ENCODE assay signal across 8 cellular contexts in genomic region chr12:65171073-65171472, GRCh38. TPM values are rescaled to one million over a fixed set of nuclear protein-coding genes. Genes with fewer than 3 reads are reported as not detected.
A peak's percentile ranks its signal among the peaks of the same experiment; 100 is the strongest.
DNase-seq lines count a peak whose midpoint lies in the region; ATAC-seq and TF ChIP-seq lines count a peak whose summit lies in the region.

No MANE protein-coding gene starts in this region.

- H3K9me3 ChIP-seq in thymus (ENCODE audit: control insufficient read depth), result no peaks in the 10 kb centered on the region

- H3K4me1 ChIP-seq in thymus (ENCODE audit: control insufficient read depth, insufficient read depth, low read length), result peaks cover 16% of the 10 kb centered on the region

- H3K27me3 ChIP-seq in kidney epithelial cell (ENCODE audit: control insufficient read depth, insufficient read depth, low read length), result no peaks in the 10 kb centered on the region
- H3K27me3 ChIP-seq in thymus (ENCODE audit: control insufficient read depth, insufficient read depth), result no peaks in the 10 kb centered on the region

- no peaks in the 10 kb centered on the region for H3K9me3 Mint-ChIP-seq in activated CD8-positive, alpha-beta memory T cell treated with anti-CD3 and anti-CD28 coated beads, Interleukin-2, amount 10 ng/mL, durations not matched to agents 7 days and 5 days (ENCODE audit: low read depth)
- no peaks in the 10 kb centered on the region for H3K9me3 Mint-ChIP-seq in activated naive CD8-positive, alpha-beta T cell treated with anti-CD3 and anti-CD28 coated beads, Interleukin-2, amount 10 ng/mL, durations not matched to agents 7 days and 5 days

- no peak overlapping the region for H3K27ac ChIP-seq in thymus (ENCODE audit: low read depth)

- TF ChIP-seq CTCF in kidney epithelial cell (IDR thresholded peaks at IDR 0.05; ENCODE audit: insufficient read depth, low read length, poor library complexity, severe bottlenecking), result no peak

- peak overlapping the region; percentile 97 for H3K4me3 ChIP-seq in kidney epithelial cell (ENCODE audit: low read depth, low read length)
- peak overlapping the region; percentile 92 for H3K4me3 ChIP-seq in thymus (ENCODE audit: low read length)

- CTCF ChIA-PET in activated CD8-positive, alpha-beta memory T cell treated with anti-CD3 and anti-CD28 coated beads, Interleukin-2, amount 10 ng/mL, durations not matched to agents 7 days and 5 days (lab: Charles Lee), result interaction anchor here (1.6 to 2.8 kb wide), 4 partner anchors 11 to 61 kb away, joined by 3 to 13 read pairs (median 9); no protein-coding TSS in a partner anchor

- no peaks in the 10 kb centered on the region for H3K27me3 Mint-ChIP-seq in activated CD8-positive, alpha-beta memory T cell treated with anti-CD3 and anti-CD28 coated beads, Interleukin-2, amount 10 ng/mL, durations not matched to agents 7 days and 5 days
- H3K27me3 Mint-ChIP-seq in activated naive CD8-positive, alpha-beta T cell treated with anti-CD3 and anti-CD28 coated beads, Interleukin-2, amount 10 ng/mL, durations not matched to agents 7 days and 5 days, result peaks cover 2% of the 10 kb centered on the region

- peak overlapping the region; percentile 93 for H3K27ac Mint-ChIP-seq in activated CD8-positive, alpha-beta memory T cell treated with anti-CD3 and anti-CD28 coated beads, Interleukin-2, amount 10 ng/mL, durations not matched to agents 7 days and 5 days
- H3K27ac Mint-ChIP-seq in activated naive CD8-positive, alpha-beta T cell treated with anti-CD3 and anti-CD28 coated beads, Interleukin-2, amount 10 ng/mL, durations not matched to agents 7 days and 5 days, result peak overlapping the region; percentile 88

- H3K36me3 Mint-ChIP-seq in activated CD8-positive, alpha-beta memory T cell treated with anti-CD3 and anti-CD28 coated beads, Interleukin-2, amount 10 ng/mL, durations not matched to agents 7 days and 5 days, result peaks cover 24% of the 10 kb centered on the region
- peaks cover 19% of the 10 kb centered on the region for H3K36me3 Mint-ChIP-seq in activated naive CD8-positive, alpha-beta T cell treated with anti-CD3 and anti-CD28 coated beads, Interleukin-2, amount 10 ng/mL, durations not matched to agents 7 days and 5 days

- POLR2A ChIA-PET in activated naive CD8-positive, alpha-beta T cell treated with anti-CD3 and anti-CD28 coated beads, Interleukin-2, amount 10 ng/mL, durations not matched to agents 7 days and 5 days (lab: Charles Lee), result interaction anchor here (0.6 to 2.3 kb wide), 4 partner anchors 10 to 61 kb away, joined by 3 to 5 read pairs (median 4); no protein-coding TSS in a partner anchor

- 57% methylated on average over 8 of the region's 8 CpGs for WGBS in thymus

- H3K4me3 Mint-ChIP-seq in activated CD8-positive, alpha-beta memory T cell treated with anti-CD3 and anti-CD28 coated beads, Interleukin-2, amount 10 ng/mL, durations not matched to agents 7 days and 5 days, result peak overlapping the region; percentile 85
- peak overlapping the region; percentile 95 for H3K4me3 Mint-ChIP-seq in activated naive CD8-positive, alpha-beta T cell treated with anti-CD3 and anti-CD28 coated beads, Interleukin-2, amount 10 ng/mL, durations not matched to agents 7 days and 5 days

- no peak for ATAC-seq in activated CD8-positive, alpha-beta memory T cell treated with anti-CD3 and anti-CD28 coated beads, Interleukin-2, amount 10 ng/mL, durations not matched to agents 7 days and 5 days
- ATAC-seq in activated naive CD8-positive, alpha-beta T cell treated with anti-CD3 and anti-CD28 coated beads, Interleukin-2, amount 10 ng/mL, durations not matched to agents 7 days and 5 days (ENCODE audit: low read depth), result no peak
- ATAC-seq in GM18867 (IDR thresholded peaks at IDR 0.05; ENCODE audit: unreplicated experiment) (no peak), HG03521 (IDR thresholded peaks at IDR 0.05; ENCODE audit: unreplicated experiment) (no peak), GM18873 (IDR thresholded peaks at IDR 0.05; ENCODE audit: low FRiP score, unreplicated experiment) (no peak)

- DNase-seq in activated CD8-positive, alpha-beta memory T cell treated with anti-CD3 and anti-CD28 coated beads, Interleukin-2, amount 10 ng/mL, durations not matched to agents 7 days and 5 days, result no peak
- no peak for DNase-seq in activated CD8-positive, alpha-beta memory T cell treated with anti-CD3 and anti-CD28 coated beads, Interleukin-2, amount 50 U/mL, for 4 hours
- no peak for DNase-seq in activated naive CD8-positive, alpha-beta T cell treated with anti-CD3 and anti-CD28 coated beads, Interleukin-2, amount 10 ng/mL, durations not matched to agents 7 days and 5 days
- no peak for DNase-seq in kidney epithelial cell (ENCODE audit: low read depth)

- H3K36me3 ChIP-seq in kidney epithelial cell (ENCODE audit: control insufficient read depth, insufficient read depth, low read length) (no peaks in the 10 kb centered on the region), thymus (ENCODE audit: control insufficient read depth, insufficient read depth) (peaks cover 3% of the 10 kb centered on the region)

- H3K4me1 Mint-ChIP-seq in activated CD8-positive, alpha-beta memory T cell treated with anti-CD3 and anti-CD28 coated beads, Interleukin-2, amount 10 ng/mL, durations not matched to agents 7 days and 5 days, result peaks cover 30% of the 10 kb centered on the region
- H3K4me1 Mint-ChIP-seq in activated naive CD8-positive, alpha-beta T cell treated with anti-CD3 and anti-CD28 coated beads, Interleukin-2, amount 10 ng/mL, durations not matched to agents 7 days and 5 days, result peaks cover 25% of the 10 kb centered on the region

RNA-seq across cellular contexts. Expression of gene LEMD3, which starts 1.7 kb away (rescaled TPM):
- total RNA-seq in activated CD8-positive, alpha-beta memory T cell treated with anti-CD3 and anti-CD28 coated beads, Interleukin-2, amount 10 ng/mL, durations not matched to agents 7 days and 5 days, result 10 to 100 TPM; 28.2 to 37.3 TPM
- 10 to 100 TPM; 46.0 to 49.6 TPM for total RNA-seq in activated naive CD8-positive, alpha-beta T cell treated with anti-CD3 and anti-CD28 coated beads, Interleukin-2, amount 10 ng/mL, durations not matched to agents 7 days and 5 days
- 25.5 and 26.4 TPM in 2 replicates for total RNA-seq in kidney epithelial cell
- 21.4 TPM for polyA plus RNA-seq in thymus

RNA-seq across cellular contexts. Expression of gene WIF1, which starts 50.0 kb away (rescaled TPM):
- not detected for total RNA-seq in activated CD8-positive, alpha-beta memory T cell treated with anti-CD3 and anti-CD28 coated beads, Interleukin-2, amount 10 ng/mL, durations not matched to agents 7 days and 5 days
- total RNA-seq in activated naive CD8-positive, alpha-beta T cell treated with anti-CD3 and anti-CD28 coated beads, Interleukin-2, amount 10 ng/mL, durations not matched to agents 7 days and 5 days, result not detected
- total RNA-seq in kidney epithelial cell, result not detected in 2 replicates
- polyA plus RNA-seq in thymus, result 0.23 TPM
